ENCODE assay signal across 8 cellular contexts in the genomic region with DNA sequence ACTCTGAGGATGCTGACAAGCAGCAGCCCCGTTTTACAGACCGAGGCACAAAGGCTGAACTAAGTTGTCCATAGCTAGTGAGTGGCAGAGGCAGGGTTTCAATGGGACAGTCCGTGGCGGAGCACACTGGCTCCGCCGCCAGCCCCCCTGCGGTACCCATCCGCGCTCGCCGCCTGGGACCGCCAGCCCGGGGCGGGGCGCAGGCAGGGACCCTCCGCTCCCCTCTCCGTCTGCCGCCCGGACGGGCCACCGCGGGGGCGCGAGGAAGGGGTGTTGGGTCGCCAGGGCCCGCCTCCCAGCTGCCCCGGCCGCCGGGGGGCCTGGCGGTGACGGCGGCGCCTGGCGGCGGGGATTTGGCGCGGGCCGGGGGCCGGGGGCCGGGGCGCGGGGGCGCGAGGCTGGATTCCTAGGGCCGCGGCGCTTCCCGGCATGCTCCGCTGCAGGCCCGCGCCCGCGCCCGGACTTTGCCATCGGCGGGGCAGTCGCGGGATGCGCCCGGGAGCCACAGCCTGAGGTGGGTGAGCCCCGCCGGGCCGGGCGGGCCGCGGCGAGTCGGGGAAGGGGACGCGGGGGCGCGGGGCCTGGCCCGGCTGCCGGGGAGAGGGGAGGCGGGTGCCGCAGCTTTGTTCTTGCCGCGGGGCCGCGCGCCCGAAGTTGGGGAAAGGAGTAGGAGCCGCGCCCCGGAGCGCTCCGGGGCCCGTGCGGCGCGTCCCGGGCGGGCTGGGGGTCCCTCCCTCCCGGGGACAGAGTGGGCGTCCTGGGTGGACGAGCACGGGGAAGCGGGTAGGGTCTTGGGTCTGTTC. TPM values are rescaled to one million over a fixed set of nuclear protein-coding genes. Genes with fewer than 3 reads are reported as not detected.
DNase-seq lines count a peak whose midpoint lies in the region; ATAC-seq and TF ChIP-seq lines count a peak whose summit lies in the region.

A gene with protein sequence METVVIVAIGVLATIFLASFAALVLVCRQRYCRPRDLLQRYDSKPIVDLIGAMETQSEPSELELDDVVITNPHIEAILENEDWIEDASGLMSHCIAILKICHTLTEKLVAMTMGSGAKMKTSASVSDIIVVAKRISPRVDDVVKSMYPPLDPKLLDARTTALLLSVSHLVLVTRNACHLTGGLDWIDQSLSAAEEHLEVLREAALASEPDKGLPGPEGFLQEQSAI (plus strand): TSS at position 430 of the 803 bp plus-strand sequence. CDS start 3,376 bp downstream, outside the sequence.

- peaks cover 7% of the 10 kb centered on the region for H3K79me2 ChIP-seq in neural cell (replicated peaks; ENCODE audit: insufficient read depth, low read length)

- peak within 1 kb of the TSS; percentile 60 for H2AFZ ChIP-seq in neural cell (ENCODE audit: low read depth, low read length)

- no peaks in the 10 kb centered on the region for H3K9me3 Mint-ChIP-seq in activated CD8-positive, alpha-beta T cell treated with anti-CD3 and anti-CD28 coated beads for 36 hours
- H3K9me3 Mint-ChIP-seq in glutamatergic neuron (ENCODE audit: unreplicated experiment), result no peaks in the 10 kb centered on the region

- H3K27ac ChIP-seq in neural cell (ENCODE audit: low read length), result peak within 1 kb of the TSS; percentile 1

- H3K27me3 ChIP-seq in neural cell (ENCODE audit: insufficient read depth, low read depth, low read length), result no peaks in the 10 kb centered on the region

- intact Hi-C loops in activated CD8-positive, alpha-beta T cell treated with anti-CD3 and anti-CD28 coated beads for 36 hours (cut with micrococcal nuclease), result no loop called here

- H3K4me3 Mint-ChIP-seq in activated CD8-positive, alpha-beta T cell treated with anti-CD3 and anti-CD28 coated beads for 36 hours, result peak within 1 kb of the TSS; percentile 46
- H3K4me3 Mint-ChIP-seq in glutamatergic neuron (ENCODE audit: unreplicated experiment), result peak within 1 kb of the TSS; percentile 87

- H3K9ac ChIP-seq in neural cell (ENCODE audit: low read length), result peak within 1 kb of the TSS; percentile 60

- peaks cover 4% of the 10 kb centered on the region for H3K4me1 Mint-ChIP-seq in activated CD8-positive, alpha-beta T cell treated with anti-CD3 and anti-CD28 coated beads for 36 hours (ENCODE audit: low read depth)
- H3K4me1 Mint-ChIP-seq in glutamatergic neuron (ENCODE audit: low read depth, unreplicated experiment), result peaks cover 1% of the 10 kb centered on the region

- H3K27ac Mint-ChIP-seq in activated CD8-positive, alpha-beta T cell treated with anti-CD3 and anti-CD28 coated beads for 36 hours, result no peak within 1 kb of the TSS
- H3K27ac Mint-ChIP-seq in glutamatergic neuron (ENCODE audit: unreplicated experiment), result peak within 1 kb of the TSS; percentile 60

- CTCF ChIA-PET in activated CD8-positive, alpha-beta T cell treated with anti-CD3 and anti-CD28 coated beads for 36 hours (lab: Charles Lee), result interaction anchor here (1.1 to 3.6 kb wide), 4 partner anchors 9 to 145 kb away, joined by 3 to 15 read pairs (median 8); a partner anchor contains a TSS

- no peaks in the 10 kb centered on the region for H3K9me2 ChIP-seq in neural cell (ENCODE audit: insufficient read depth, low read length)

- peak within 1 kb of the TSS; percentile 80 for H3K4me2 ChIP-seq in neural cell (ENCODE audit: low read length)

- peak; percentile 30 for ATAC-seq in activated CD8-positive, alpha-beta T cell treated with anti-CD3 and anti-CD28 coated beads for 36 hours
- ATAC-seq in GM21381 (IDR thresholded peaks at IDR 0.05; ENCODE audit: unreplicated experiment), result no peak

- H3F3A ChIP-seq in neural cell (ENCODE audit: insufficient read depth, low read length, poor library complexity, severe bottlenecking), result no peaks in the 10 kb centered on the region

- peak; percentile 22 for DNase-seq in stimulated activated CD4-positive, alpha-beta T cell treated with anti-CD3 and anti-CD28 coated beads, Interleukin-15, amount 100 ng/mL, for 24 hours
- DNase-seq in stimulated activated CD4-positive, alpha-beta T cell treated with anti-CD3 and anti-CD28 coated beads, Interleukin-1b, Interleukin-23, amount 100 ng/mL, for 48 hours, result no peak
- DNase-seq in activated CD8-positive, alpha-beta T cell treated with anti-CD3 and anti-CD28 coated beads for 36 hours, result peak; percentile 7
- DNase-seq in glutamatergic neuron, result peak; percentile 52
- DNase-seq in NCI-H226, result no peak
- no peak for DNase-seq in NCI-H2029 treated with DMSO at 0.1 percent for 48 hours (lab: John Stamatoyannopoulos, UW)

- POLR2A ChIA-PET in activated CD8-positive, alpha-beta T cell treated with anti-CD3 and anti-CD28 coated beads for 36 hours (lab: Charles Lee), result interaction anchor here (1.3 kb wide), 1 partner anchor 8 kb away, joined by 3 read pairs; no protein-coding TSS in a partner anchor

- no peaks in the 10 kb centered on the region for H3K36me3 Mint-ChIP-seq in activated CD8-positive, alpha-beta T cell treated with anti-CD3 and anti-CD28 coated beads for 36 hours (ENCODE audit: low read depth)
- H3K36me3 Mint-ChIP-seq in glutamatergic neuron (ENCODE audit: unreplicated experiment), result no peaks in the 10 kb centered on the region

- H3K9me3 ChIP-seq in neural cell (ENCODE audit: low read length), result no peaks in the 10 kb centered on the region

- no peak for TF ChIP-seq CTCF in activated CD8-positive, alpha-beta T cell treated with anti-CD3 and anti-CD28 coated beads for 36 hours (IDR thresholded peaks at IDR 0.05)
- TF ChIP-seq CTCF in glutamatergic neuron (IDR thresholded peaks at IDR 0.05; ENCODE audit: partially characterized antibody, unreplicated experiment) (no peak), neural cell (IDR thresholded peaks at IDR 0.05; ENCODE audit: poor library complexity, severe bottlenecking) (no peak)

- TF ChIP-seq RAD21 in neural cell (conservative IDR thresholded peaks at IDR 0.05), result no peak

- no peaks in the 10 kb centered on the region for H4K20me1 ChIP-seq in neural cell (ENCODE audit: insufficient read depth)

- peaks cover 33% of the 10 kb centered on the region for H3K27me3 Mint-ChIP-seq in activated CD8-positive, alpha-beta T cell treated with anti-CD3 and anti-CD28 coated beads for 36 hours
- H3K27me3 Mint-ChIP-seq in glutamatergic neuron (ENCODE audit: unreplicated experiment), result peaks cover 4% of the 10 kb centered on the region

- H3K4me3 ChIP-seq in neural cell (ENCODE audit: low read length), result peak within 1 kb of the TSS; percentile 74

- no peaks in the 10 kb centered on the region for H3K36me3 ChIP-seq in neural cell (ENCODE audit: insufficient read depth, low read length)

- no peak for TF ChIP-seq EP300 in neural cell (conservative IDR thresholded peaks at IDR 0.05; ENCODE audit: poor library complexity, severe bottlenecking)

TF ChIP-seq in neural cell, 6 proteins besides CTCF, POLR2A, EP300 and RAD21:
- TF ChIP-seq MXI1 (conservative IDR thresholded peaks at IDR 0.05; ENCODE audit: poor library complexity, severe bottlenecking), result no peak
- TF ChIP-seq TAF1 (IDR thresholded peaks at IDR 0.05; ENCODE audit: low read depth), result no peak
- TF ChIP-seq, protein P1, sequence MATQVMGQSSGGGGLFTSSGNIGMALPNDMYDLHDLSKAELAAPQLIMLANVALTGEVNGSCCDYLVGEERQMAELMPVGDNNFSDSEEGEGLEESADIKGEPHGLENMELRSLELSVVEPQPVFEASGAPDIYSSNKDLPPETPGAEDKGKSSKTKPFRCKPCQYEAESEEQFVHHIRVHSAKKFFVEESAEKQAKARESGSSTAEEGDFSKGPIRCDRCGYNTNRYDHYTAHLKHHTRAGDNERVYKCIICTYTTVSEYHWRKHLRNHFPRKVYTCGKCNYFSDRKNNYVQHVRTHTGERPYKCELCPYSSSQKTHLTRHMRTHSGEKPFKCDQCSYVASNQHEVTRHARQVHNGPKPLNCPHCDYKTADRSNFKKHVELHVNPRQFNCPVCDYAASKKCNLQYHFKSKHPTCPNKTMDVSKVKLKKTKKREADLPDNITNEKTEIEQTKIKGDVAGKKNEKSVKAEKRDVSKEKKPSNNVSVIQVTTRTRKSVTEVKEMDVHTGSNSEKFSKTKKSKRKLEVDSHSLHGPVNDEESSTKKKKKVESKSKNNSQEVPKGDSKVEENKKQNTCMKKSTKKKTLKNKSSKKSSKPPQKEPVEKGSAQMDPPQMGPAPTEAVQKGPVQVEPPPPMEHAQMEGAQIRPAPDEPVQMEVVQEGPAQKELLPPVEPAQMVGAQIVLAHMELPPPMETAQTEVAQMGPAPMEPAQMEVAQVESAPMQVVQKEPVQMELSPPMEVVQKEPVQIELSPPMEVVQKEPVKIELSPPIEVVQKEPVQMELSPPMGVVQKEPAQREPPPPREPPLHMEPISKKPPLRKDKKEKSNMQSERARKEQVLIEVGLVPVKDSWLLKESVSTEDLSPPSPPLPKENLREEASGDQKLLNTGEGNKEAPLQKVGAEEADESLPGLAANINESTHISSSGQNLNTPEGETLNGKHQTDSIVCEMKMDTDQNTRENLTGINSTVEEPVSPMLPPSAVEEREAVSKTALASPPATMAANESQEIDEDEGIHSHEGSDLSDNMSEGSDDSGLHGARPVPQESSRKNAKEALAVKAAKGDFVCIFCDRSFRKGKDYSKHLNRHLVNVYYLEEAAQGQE (IDR thresholded peaks at IDR 0.05; ENCODE audit: borderline replicate concordance), result no peak
- no peak for TF ChIP-seq EZH2 (IDR thresholded peaks at IDR 0.05; ENCODE audit: borderline replicate concordance, insufficient read depth, low read length, poor library complexity, severe bottlenecking)
- TF ChIP-seq SMC3 (conservative IDR thresholded peaks at IDR 0.05; ENCODE audit: poor library complexity), result no peak

RNA-seq across cellular contexts. Expression of the gene that starts here (rescaled TPM):
- total RNA-seq in activated CD8-positive, alpha-beta T cell treated with anti-CD3 and anti-CD28 coated beads for 36 hours, result not detected
- 62.3 TPM for total RNA-seq in glutamatergic neuron (ENCODE audit: unreplicated experiment)
- polyA plus RNA-seq in neural cell, result 65.1 and 77.6 TPM in 2 replicates
- polyA minus RNA-seq in neural cell, result 31.0 and 36.3 TPM in 2 replicates

Comparison
In these comparisons a context has a peak if more than half of its experiments do, and no peak if none do; other contexts are left out.
1. RNA of the gene that starts here (total RNA-seq): 62.3 TPM in glutamatergic neuron (single experiment); not detected in activated CD8-positive, alpha-beta T cell treated with anti-CD3 and anti-CD28 coated beads for 36 hours; every median in the first group is over 10 times any median in the second.
2. DNase-seq: peak in stimulated activated CD4-positive, alpha-beta T cell treated with anti-CD3 and anti-CD28 coated beads, Interleukin-15, amount 100 ng/mL, for 24 hours (single experiment) and glutamatergic neuron (single experiment); none in stimulated activated CD4-positive, alpha-beta T cell treated with anti-CD3 and anti-CD28 coated beads, Interleukin-1b, Interleukin-23, amount 100 ng/mL, for 48 hours (single experiment), NCI-H226 (single experiment) and NCI-H2029 treated with DMSO at 0.1 percent for 48 hours (single experiment).
3. Peak in DNase-seq and ATAC-seq in activated CD8-positive, alpha-beta T cell treated with anti-CD3 and anti-CD28 coated beads for 36 hours; RNA of the gene not detected or under 1 TPM.